In the genomic region with DNA sequence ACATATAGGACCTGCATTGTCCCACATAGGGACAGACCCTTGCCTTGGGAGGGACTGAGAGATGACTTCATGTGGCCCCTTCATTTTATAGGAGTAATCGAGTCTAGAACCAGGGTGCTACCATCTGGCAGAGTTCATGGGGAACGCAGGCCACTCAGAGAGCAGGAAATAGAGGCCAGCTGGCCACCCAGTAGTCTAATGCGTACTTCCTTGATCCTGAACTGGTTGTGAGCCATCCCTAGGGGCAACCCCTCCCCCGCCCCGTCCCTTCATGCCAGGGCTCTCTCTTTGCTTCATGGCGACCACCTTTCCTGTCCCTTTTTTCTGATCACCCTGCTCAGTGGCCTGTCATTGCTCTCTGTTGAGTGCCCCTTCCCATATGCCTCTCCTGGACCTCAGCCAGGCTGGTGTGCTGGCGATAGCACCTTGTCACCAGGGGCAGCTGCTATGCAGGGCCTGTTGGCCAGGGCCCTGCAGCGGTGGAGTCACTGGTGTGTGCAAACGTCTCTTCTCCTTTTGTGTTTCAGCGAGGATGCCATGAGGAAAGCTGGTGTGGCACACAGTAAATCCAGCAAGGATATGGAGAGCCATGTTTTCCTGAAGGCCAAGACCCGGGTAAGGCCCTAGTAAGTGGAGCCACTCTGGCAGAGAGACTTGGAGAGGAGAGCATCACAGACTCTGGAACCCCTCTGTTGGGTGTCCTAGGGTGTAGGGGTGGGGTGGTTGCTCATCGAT, we compare ENCODE assay signal across 1 cellular context.
TF ChIP-seq lines count a peak whose summit lies in the region.

No MANE protein-coding gene starts in this region.

TF ChIP-seq in SK-N-SH, 30 proteins besides CTCF, POLR2A, EP300 and RAD21 (continued from another document):
- TF ChIP-seq, protein P1, sequence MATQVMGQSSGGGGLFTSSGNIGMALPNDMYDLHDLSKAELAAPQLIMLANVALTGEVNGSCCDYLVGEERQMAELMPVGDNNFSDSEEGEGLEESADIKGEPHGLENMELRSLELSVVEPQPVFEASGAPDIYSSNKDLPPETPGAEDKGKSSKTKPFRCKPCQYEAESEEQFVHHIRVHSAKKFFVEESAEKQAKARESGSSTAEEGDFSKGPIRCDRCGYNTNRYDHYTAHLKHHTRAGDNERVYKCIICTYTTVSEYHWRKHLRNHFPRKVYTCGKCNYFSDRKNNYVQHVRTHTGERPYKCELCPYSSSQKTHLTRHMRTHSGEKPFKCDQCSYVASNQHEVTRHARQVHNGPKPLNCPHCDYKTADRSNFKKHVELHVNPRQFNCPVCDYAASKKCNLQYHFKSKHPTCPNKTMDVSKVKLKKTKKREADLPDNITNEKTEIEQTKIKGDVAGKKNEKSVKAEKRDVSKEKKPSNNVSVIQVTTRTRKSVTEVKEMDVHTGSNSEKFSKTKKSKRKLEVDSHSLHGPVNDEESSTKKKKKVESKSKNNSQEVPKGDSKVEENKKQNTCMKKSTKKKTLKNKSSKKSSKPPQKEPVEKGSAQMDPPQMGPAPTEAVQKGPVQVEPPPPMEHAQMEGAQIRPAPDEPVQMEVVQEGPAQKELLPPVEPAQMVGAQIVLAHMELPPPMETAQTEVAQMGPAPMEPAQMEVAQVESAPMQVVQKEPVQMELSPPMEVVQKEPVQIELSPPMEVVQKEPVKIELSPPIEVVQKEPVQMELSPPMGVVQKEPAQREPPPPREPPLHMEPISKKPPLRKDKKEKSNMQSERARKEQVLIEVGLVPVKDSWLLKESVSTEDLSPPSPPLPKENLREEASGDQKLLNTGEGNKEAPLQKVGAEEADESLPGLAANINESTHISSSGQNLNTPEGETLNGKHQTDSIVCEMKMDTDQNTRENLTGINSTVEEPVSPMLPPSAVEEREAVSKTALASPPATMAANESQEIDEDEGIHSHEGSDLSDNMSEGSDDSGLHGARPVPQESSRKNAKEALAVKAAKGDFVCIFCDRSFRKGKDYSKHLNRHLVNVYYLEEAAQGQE (IDR thresholded peaks at IDR 0.05; ENCODE audit: low read depth, low read length): no peak
- TF ChIP-seq TCF12 (IDR thresholded peaks at IDR 0.05) (no peak), JUND (IDR thresholded peaks at IDR 0.05) (no peak), RXRA (IDR thresholded peaks at IDR 0.05; ENCODE audit: borderline replicate concordance, low read depth) (no peak), FOXM1 (IDR thresholded peaks at IDR 0.05; ENCODE audit: low read depth) (no peak), MAX (IDR thresholded peaks at IDR 0.05; ENCODE audit: low read depth) (no peak), FOSL2 (IDR thresholded peaks at IDR 0.05; ENCODE audit: borderline replicate concordance, low read depth) (no peak), SMC3 (IDR thresholded peaks at IDR 0.05; ENCODE audit: low read depth, low read length) (no peak), GABPA (IDR thresholded peaks at IDR 0.05; ENCODE audit: low read depth) (no peak), NFIC (IDR thresholded peaks at IDR 0.05; ENCODE audit: borderline replicate concordance) (no peak), USF2 (IDR thresholded peaks at IDR 0.05; ENCODE audit: borderline replicate concordance, low read depth, low read length) (no peak), USF1 (IDR thresholded peaks at IDR 0.05; ENCODE audit: borderline replicate concordance, low read depth) (no peak), SIN3A (IDR thresholded peaks at IDR 0.05; ENCODE audit: borderline replicate concordance, low read depth, low read length) (no peak), POLR2AphosphoS5 (IDR thresholded peaks at IDR 0.05; ENCODE audit: low read depth, low read length) (no peak)
- TF ChIP-seq, protein P2, sequence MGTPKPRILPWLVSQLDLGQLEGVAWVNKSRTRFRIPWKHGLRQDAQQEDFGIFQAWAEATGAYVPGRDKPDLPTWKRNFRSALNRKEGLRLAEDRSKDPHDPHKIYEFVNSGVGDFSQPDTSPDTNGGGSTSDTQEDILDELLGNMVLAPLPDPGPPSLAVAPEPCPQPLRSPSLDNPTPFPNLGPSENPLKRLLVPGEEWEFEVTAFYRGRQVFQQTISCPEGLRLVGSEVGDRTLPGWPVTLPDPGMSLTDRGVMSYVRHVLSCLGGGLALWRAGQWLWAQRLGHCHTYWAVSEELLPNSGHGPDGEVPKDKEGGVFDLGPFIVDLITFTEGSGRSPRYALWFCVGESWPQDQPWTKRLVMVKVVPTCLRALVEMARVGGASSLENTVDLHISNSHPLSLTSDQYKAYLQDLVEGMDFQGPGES (IDR thresholded peaks at IDR 0.05; ENCODE audit: low read depth, low read length): no peak
